21 cellular contexts compared by ENCODE assay signal in the genomic region with DNA sequence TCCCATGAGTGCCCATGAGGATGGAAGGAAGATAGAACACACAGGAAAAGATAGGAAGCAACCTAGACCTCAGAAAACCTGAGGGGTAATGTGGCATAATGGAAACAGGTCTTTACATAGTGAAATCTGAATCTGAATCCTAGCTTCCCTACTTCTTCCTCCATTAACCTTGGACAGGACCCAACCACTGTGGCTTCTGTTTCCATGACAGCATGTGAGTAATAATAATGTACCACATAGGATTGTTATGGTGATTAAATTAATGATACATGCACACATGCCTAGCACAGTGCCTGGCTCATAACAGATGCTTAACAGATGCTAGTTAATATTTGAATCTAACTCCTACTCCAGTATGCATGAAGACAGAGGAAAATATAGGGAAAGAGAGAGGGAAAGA. TPM values are rescaled to one million over a fixed set of nuclear protein-coding genes. Genes with fewer than 3 reads are reported as not detected.
A peak's percentile ranks its signal among the peaks of the same experiment; 100 is the strongest.
DNase-seq lines count a peak whose midpoint lies in the region; ATAC-seq and TF ChIP-seq lines count a peak whose summit lies in the region.
"Had no signal": no experiment of that assay in that cellular context is flagged by ENCODE, and none has a peak within 500 bp of the region (broad histone marks: within the 10 kb centered on the region; RNA-seq: fewer than 3 reads in every experiment).

No MANE protein-coding gene starts in this region.

- no peaks in the 10 kb centered on the region for H3K23me2 ChIP-seq in H9 (ENCODE audit: insufficient read length, low read depth, low read length, poor library complexity, severe bottlenecking)

- CTCF ChIA-PET in activated CD8-positive, alpha-beta T cell treated with anti-CD3 and anti-CD28 coated beads, Interleukin-2, amount 10 ng/mL, durations not matched to agents 7 days and 5 days (lab: Charles Lee): interaction anchor here (2.3 to 3.3 kb wide), 2 partner anchors 11 to 61 kb away, joined by 11 read pairs; partner anchors contain the start of gene TTC9

- no peaks in the 10 kb centered on the region for H3K9me3 Mint-ChIP-seq in T-helper 2 cell treated with Interferon-gamma antibody and Interleukin-4, amounts not matched to agents 5 μg/mL and 100 μg/mL, for 36 hours
- no peaks in the 10 kb centered on the region for H3K9me3 Mint-ChIP-seq in H9
- H3K9me3 Mint-ChIP-seq in activated CD8-positive, alpha-beta T cell treated with anti-CD3 and anti-CD28 coated beads, Interleukin-2, amount 10 ng/mL, durations not matched to agents 7 days and 5 days (ENCODE audit: insufficient read depth): no peaks in the 10 kb centered on the region
- H3K9me3 Mint-ChIP-seq in mesothelial cell of epicardium: no peaks in the 10 kb centered on the region

- POLR2A ChIA-PET in activated CD8-positive, alpha-beta T cell treated with anti-CD3 and anti-CD28 coated beads, Interleukin-2, amount 10 ng/mL, durations not matched to agents 7 days and 5 days (lab: Charles Lee): interaction anchor here (11.4 kb wide), 1 partner anchor 9 kb away, joined by 163 read pairs; the partner anchor contains the start of gene TTC9

- H4K20me1 ChIP-seq in H9 (ENCODE audit: control insufficient read depth, insufficient read depth, insufficient read length): no peaks in the 10 kb centered on the region

- H3K4ac ChIP-seq in H9 (ENCODE audit: low read depth, low read length): no peak overlapping the region

- no peak overlapping the region for H2BK20ac ChIP-seq in H9 (ENCODE audit: low read depth, low read length, poor library complexity, severe bottlenecking)

- H3K56ac ChIP-seq in H9 (ENCODE audit: insufficient read length, low read depth, low read length): no peak overlapping the region

- no peaks in the 10 kb centered on the region; the same call in 1 of the 2 replicates for H3K27me3 ChIP-seq in H9 (ENCODE audit: insufficient read depth, low read length)
- H3K27me3 ChIP-seq: colonic mucosa, upper lobe of left lung had no signal

- no peak for TF ChIP-seq CTCF in H9 (conservative IDR thresholded peaks at IDR 0.05)
- no peak for TF ChIP-seq CTCF in mesothelial cell of epicardium (IDR thresholded peaks at IDR 0.05; ENCODE audit: unreplicated experiment)

- H3K4me1 ChIP-seq in H9 (ENCODE audit: insufficient read depth, low read length): peaks cover 33% of the 10 kb centered on the region
- H3K4me1 ChIP-seq: colonic mucosa, esophagus muscularis mucosa had no signal

- H3K4me3 Mint-ChIP-seq in T-helper 2 cell treated with Interferon-gamma antibody and Interleukin-4, amounts not matched to agents 5 μg/mL and 100 μg/mL, for 36 hours: no peak overlapping the region
- H3K4me3 Mint-ChIP-seq in H9: no peak overlapping the region
- H3K4me3 Mint-ChIP-seq in activated CD8-positive, alpha-beta T cell treated with anti-CD3 and anti-CD28 coated beads, Interleukin-2, amount 10 ng/mL, durations not matched to agents 7 days and 5 days: no peak overlapping the region
- H3K4me3 Mint-ChIP-seq in mesothelial cell of epicardium: no peak overlapping the region

- no peaks in the 10 kb centered on the region for H3K27me3 Mint-ChIP-seq in T-helper 2 cell treated with Interferon-gamma antibody and Interleukin-4, amounts not matched to agents 5 μg/mL and 100 μg/mL, for 36 hours (ENCODE audit: low read depth)
- no peaks in the 10 kb centered on the region for H3K27me3 Mint-ChIP-seq in H9 (ENCODE audit: low read depth)
- H3K27me3 Mint-ChIP-seq in activated CD8-positive, alpha-beta T cell treated with anti-CD3 and anti-CD28 coated beads, Interleukin-2, amount 10 ng/mL, durations not matched to agents 7 days and 5 days (ENCODE audit: low read depth): no peaks in the 10 kb centered on the region
- H3K27me3 Mint-ChIP-seq in mesothelial cell of epicardium (ENCODE audit: low read depth): no peaks in the 10 kb centered on the region

- DNase-seq in T-helper 2 cell treated with Interferon-gamma antibody and Interleukin-4, amounts not matched to agents 5 μg/mL and 100 μg/mL, for 36 hours (ENCODE audit: low spot score): no peak
- DNase-seq in T-helper 2 cell (no peak), H9 (no peak), kidney tubule cell (ENCODE audit: low spot score) (peak; percentile 84), HuH-7 (ENCODE audit: low spot score) (no peak), caudate nucleus (lab: John Stamatoyannopoulos, UW) (no peak), mesothelial cell of epicardium (ENCODE audit: low spot score in 2 of 2, unreplicated experiment in 2 of 2) (no peak)
- no peak for DNase-seq in activated CD8-positive, alpha-beta T cell treated with anti-CD3 and anti-CD28 coated beads, Interleukin-2, amount 10 ng/mL, durations not matched to agents 7 days and 5 days
- DNase-seq: anterior cingulate cortex; colonic mucosa; heart right ventricle; IMR-90; kidney glomerular epithelial cell; NCI-H526; nucleus accumbens; PC-3; stimulated activated CD4-positive, alpha-beta T cell treated with anti-CD3 and anti-CD28 coated beads, Interleukin-4, amount 100 ng/mL, for 4 hours; upper lobe of left lung had no signal

- H3K36me3 Mint-ChIP-seq in T-helper 2 cell treated with Interferon-gamma antibody and Interleukin-4, amounts not matched to agents 5 μg/mL and 100 μg/mL, for 36 hours (ENCODE audit: low read depth): peaks cover 58% of the 10 kb centered on the region
- peaks cover 28 to 35% (median 28%) of the 10 kb centered on the region in 3 experiments for H3K36me3 Mint-ChIP-seq in H9 (ENCODE audit: insufficient read depth in 1 of 3, low read depth in 3 of 3)
- peaks cover 72% of the 10 kb centered on the region for H3K36me3 Mint-ChIP-seq in activated CD8-positive, alpha-beta T cell treated with anti-CD3 and anti-CD28 coated beads, Interleukin-2, amount 10 ng/mL, durations not matched to agents 7 days and 5 days (ENCODE audit: low read depth)
- H3K36me3 Mint-ChIP-seq in mesothelial cell of epicardium: no peaks in the 10 kb centered on the region

- no peak overlapping the region for H4K5ac ChIP-seq in H9 (ENCODE audit: insufficient read length, low read depth, low read length)

- H2AFZ ChIP-seq in H9 (ENCODE audit: low read length): no peak overlapping the region

- H3T11ph ChIP-seq in H9 (ENCODE audit: low read length): no peak overlapping the region

- H3K27ac ChIP-seq in H9 (ENCODE audit: insufficient read length, low read depth, low read length) (no peak overlapping the region), caudate nucleus (ENCODE audit: low read depth, low read length) (no peak overlapping the region)
- H3K27ac ChIP-seq: C4-2B, colonic mucosa, esophagus muscularis mucosa, heart right ventricle, SK-N-MC, upper lobe of left lung had no signal

- H2BK5ac ChIP-seq in H9 (ENCODE audit: insufficient read length, low read length): no peak overlapping the region

- H3K27ac Mint-ChIP-seq in T-helper 2 cell treated with Interferon-gamma antibody and Interleukin-4, amounts not matched to agents 5 μg/mL and 100 μg/mL, for 36 hours: peak overlapping the region; percentile 49
- peak overlapping the region; percentile 1 to 89 (median 7); a peak in 2 of 7 replicates for H3K27ac Mint-ChIP-seq in H9
- H3K27ac Mint-ChIP-seq in activated CD8-positive, alpha-beta T cell treated with anti-CD3 and anti-CD28 coated beads, Interleukin-2, amount 10 ng/mL, durations not matched to agents 7 days and 5 days: peak overlapping the region; percentile 71
- H3K27ac Mint-ChIP-seq in mesothelial cell of epicardium: no peak overlapping the region

- no peak overlapping the region for H4K91ac ChIP-seq in H9 (ENCODE audit: insufficient read length, low read depth, low read length)

- peaks cover 23% of the 10 kb centered on the region; the same call in 1 of the 2 replicates for H3K79me2 ChIP-seq in H9 (ENCODE audit: insufficient read depth, low read length)

- no peak overlapping the region for H2BK120ac ChIP-seq in H9 (ENCODE audit: low read depth, low read length, poor library complexity, severe bottlenecking)

- H3K9me3 ChIP-seq in H9 (ENCODE audit: control insufficient read depth, low read depth, low read length): no peaks in the 10 kb centered on the region
- H3K9me3 ChIP-seq: colonic mucosa, esophagus muscularis mucosa, heart right ventricle, upper lobe of left lung had no signal

- no peak overlapping the region for H3K4me2 ChIP-seq in H9 (ENCODE audit: insufficient read depth, insufficient read length, low read length)

- ATAC-seq in activated CD8-positive, alpha-beta T cell treated with anti-CD3 and anti-CD28 coated beads, Interleukin-2, amount 10 ng/mL, durations not matched to agents 7 days and 5 days: no peak
- ATAC-seq: heart right ventricle, PC-3 had no signal

- no peak overlapping the region for H3K23ac ChIP-seq in H9 (ENCODE audit: insufficient read length, low read depth, low read length)

- no peak overlapping the region for H3K18ac ChIP-seq in H9 (ENCODE audit: insufficient read length, low read depth, low read length)

- no peak overlapping the region for H3K9ac ChIP-seq in H9 (ENCODE audit: extremely low read depth, insufficient read length, low read length)

- no peak overlapping the region for H2AK5ac ChIP-seq in H9 (ENCODE audit: insufficient read length, low read length)

- H3K79me1 ChIP-seq in H9 (ENCODE audit: insufficient read depth, low read depth, low read length, poor library complexity, severe bottlenecking): peaks cover 3% of the 10 kb centered on the region

- no peak overlapping the region for H4K8ac ChIP-seq in H9 (replicated peaks; ENCODE audit: insufficient read length, low read depth, low read length)

- no peak overlapping the region for H3K14ac ChIP-seq in H9 (ENCODE audit: insufficient read depth, low read length)

- H2BK15ac ChIP-seq in H9 (ENCODE audit: low read depth, low read length): no peak overlapping the region

- H3K4me1 Mint-ChIP-seq in T-helper 2 cell treated with Interferon-gamma antibody and Interleukin-4, amounts not matched to agents 5 μg/mL and 100 μg/mL, for 36 hours (ENCODE audit: low read depth): peaks cover 61% of the 10 kb centered on the region
- H3K4me1 Mint-ChIP-seq in H9 (peaks cover 56 to 69% of the 10 kb centered on the region in 2 experiments), mesothelial cell of epicardium (no peaks in the 10 kb centered on the region)
- peaks cover 75% of the 10 kb centered on the region for H3K4me1 Mint-ChIP-seq in activated CD8-positive, alpha-beta T cell treated with anti-CD3 and anti-CD28 coated beads, Interleukin-2, amount 10 ng/mL, durations not matched to agents 7 days and 5 days (ENCODE audit: low read depth)

- H2BK12ac ChIP-seq in H9 (ENCODE audit: insufficient read length, low read depth, low read length): no peak overlapping the region

RNA-seq across cellular contexts. Expression of gene TTC9, which starts 11.2 kb away (rescaled TPM):
- total RNA-seq in H9 (2021) (17.4 and 17.7 TPM in 2 replicates), mesothelial cell of epicardium (4.6 to 5.1 TPM (median 4.8 TPM) in 3 replicates)
- 10 to 100 TPM; 13.9 to 14.8 TPM for total RNA-seq in activated CD8-positive, alpha-beta T cell treated with anti-CD3 and anti-CD28 coated beads, Interleukin-2, amount 10 ng/mL, durations not matched to agents 7 days and 5 days
- total RNA-seq: IMR-90 had no signal

RNA-seq across cellular contexts. Expression of gene MED6, which starts 52.4 kb away (rescaled TPM):
- 53.5 and 55.3 TPM in 2 replicates for total RNA-seq in H9 (2021)
- 10 to 100 TPM; 45.3 to 45.7 TPM for total RNA-seq in activated CD8-positive, alpha-beta T cell treated with anti-CD3 and anti-CD28 coated beads, Interleukin-2, amount 10 ng/mL, durations not matched to agents 7 days and 5 days
- total RNA-seq in mesothelial cell of epicardium: 58.2 to 62.9 TPM (median 62.4 TPM) in 3 replicates
